Comparison of ENCODE assay signal across 8 cellular contexts in genomic region chr10:35448687-35449662, GRCh38.
DNase-seq lines count a peak whose midpoint lies in the region; ATAC-seq and TF ChIP-seq lines count a peak whose summit lies in the region.

No MANE protein-coding gene starts in this region.

- peak; percentile 37 for DNase-seq in GDM1 (lab: John Stamatoyannopoulos, UW)
- no peak for DNase-seq in T-cell
- DNase-seq in fibroblast of the aortic adventitia (ENCODE audit: low read depth) = peak; percentile 14
- no peak for DNase-seq in activated CD4-positive, alpha-beta memory T cell treated with anti-CD3 and anti-CD28 coated beads, Interleukin-2, amount 10 ng/mL, durations not matched to agents 7 days and 5 days
- no peak for DNase-seq in AG08396 (ENCODE audit: low spot score)

- no peaks in the 10 kb centered on the region for H3K9me3 ChIP-seq in parathyroid adenoma (ENCODE audit: control insufficient read depth, low read length)

- no peak overlapping the region for H3K27ac ChIP-seq in parathyroid adenoma

- H3K4me2 ChIP-seq in parathyroid adenoma (ENCODE audit: low read length) = peak overlapping the region; percentile 7

- H3K4me1 Mint-ChIP-seq in T-cell = peaks cover 83 to 88% (median 84%) of the 10 kb centered on the region in 3 donors
- peaks cover 58% of the 10 kb centered on the region for H3K4me1 Mint-ChIP-seq in activated CD4-positive, alpha-beta memory T cell treated with anti-CD3 and anti-CD28 coated beads, Interleukin-2, amount 10 ng/mL, durations not matched to agents 7 days and 5 days

- no peaks in the 10 kb centered on the region for H3K27me3 ChIP-seq in parathyroid adenoma (ENCODE audit: control insufficient read depth, insufficient read depth, low read length)

- no peaks in the 10 kb centered on the region for H3K27me3 Mint-ChIP-seq in T-cell
- no peaks in the 10 kb centered on the region for H3K27me3 Mint-ChIP-seq in activated CD4-positive, alpha-beta memory T cell treated with anti-CD3 and anti-CD28 coated beads, Interleukin-2, amount 10 ng/mL, durations not matched to agents 7 days and 5 days

- no peak for ATAC-seq in T-cell (replicated peaks in 1 of 4)
- no peak for ATAC-seq in HG02852 (IDR thresholded peaks at IDR 0.05; ENCODE audit: unreplicated experiment)
- ATAC-seq in GM19452 (IDR thresholded peaks at IDR 0.05; ENCODE audit: unreplicated experiment) = no peak

- H3K9ac ChIP-seq in parathyroid adenoma = no peak overlapping the region

- H3K27ac Mint-ChIP-seq in T-cell = peak overlapping the region; percentile 97 to 100
- H3K27ac Mint-ChIP-seq in activated CD4-positive, alpha-beta memory T cell treated with anti-CD3 and anti-CD28 coated beads, Interleukin-2, amount 10 ng/mL, durations not matched to agents 7 days and 5 days = no peak overlapping the region

- H3K4me1 ChIP-seq in parathyroid adenoma = peaks cover 25% of the 10 kb centered on the region

- H3K4me3 Mint-ChIP-seq in T-cell = peak overlapping the region in 2 of 3 donors; percentile 64 to 83
- no peak overlapping the region for H3K4me3 Mint-ChIP-seq in activated CD4-positive, alpha-beta memory T cell treated with anti-CD3 and anti-CD28 coated beads, Interleukin-2, amount 10 ng/mL, durations not matched to agents 7 days and 5 days

- no peak overlapping the region for H2AFZ ChIP-seq in parathyroid adenoma

- H3K9me3 Mint-ChIP-seq in T-cell = peaks cover 10 to 20% (median 11%) of the 10 kb centered on the region in 3 donors
- H3K9me3 Mint-ChIP-seq in activated CD4-positive, alpha-beta memory T cell treated with anti-CD3 and anti-CD28 coated beads, Interleukin-2, amount 10 ng/mL, durations not matched to agents 7 days and 5 days = peaks cover 12% of the 10 kb centered on the region

- H3K36me3 ChIP-seq in parathyroid adenoma (ENCODE audit: control insufficient read depth, insufficient read depth, low read length) = no peaks in the 10 kb centered on the region

- peaks cover 33% of the 10 kb centered on the region for H3K79me2 ChIP-seq in parathyroid adenoma

- TF ChIP-seq CTCF in fibroblast of the aortic adventitia (IDR thresholded peaks at IDR 0.05; ENCODE audit: insufficient read depth, low read length) = no peak
- TF ChIP-seq CTCF in parathyroid adenoma (IDR thresholded peaks at IDR 0.05) = no peak

- POLR2A ChIA-PET in T-cell (lab: Charles Lee) = interaction anchor here in 1 of 2 donors (0.5 to 1.2 kb wide), 3 partner anchors 19 to 210 kb away, joined by 3 to 4 read pairs (median 3); no protein-coding TSS in a partner anchor
- POLR2A ChIA-PET in activated CD4-positive, alpha-beta memory T cell treated with anti-CD3 and anti-CD28 coated beads, Interleukin-2, amount 10 ng/mL, durations not matched to agents 7 days and 5 days (lab: Charles Lee) = no interaction called here

- H3K4me3 ChIP-seq in fibroblast of the aortic adventitia (ENCODE audit: low read depth, low read length) = no peak overlapping the region
- H3K4me3 ChIP-seq in parathyroid adenoma (ENCODE audit: low read depth, low read length) = no peak overlapping the region

- H3K36me3 Mint-ChIP-seq in T-cell = peaks cover 9% of the 10 kb centered on the region
- H3K36me3 Mint-ChIP-seq in activated CD4-positive, alpha-beta memory T cell treated with anti-CD3 and anti-CD28 coated beads, Interleukin-2, amount 10 ng/mL, durations not matched to agents 7 days and 5 days (ENCODE audit: low read depth) = peaks cover 18% of the 10 kb centered on the region

- CTCF ChIA-PET in T-cell (lab: Charles Lee) = interaction anchor here in 1 of 2 donors (0.5 kb wide), 1 partner anchor 36 kb away, joined by 6 read pairs; no protein-coding TSS in a partner anchor
- CTCF ChIA-PET in activated CD4-positive, alpha-beta memory T cell treated with anti-CD3 and anti-CD28 coated beads, Interleukin-2, amount 10 ng/mL, durations not matched to agents 7 days and 5 days (lab: Charles Lee) = no interaction called here

Comparison
In these comparisons a context has a peak if more than half of its experiments do, and no peak if none do; other contexts are left out.
1. DNase-seq: peak in GDM1 (single experiment) and fibroblast of the aortic adventitia (single experiment); none in T-cell (0 of 34), activated CD4-positive, alpha-beta memory T cell treated with anti-CD3 and anti-CD28 coated beads, Interleukin-2, amount 10 ng/mL, durations not matched to agents 7 days and 5 days (single experiment) and AG08396 (single experiment).